ENCODE assay signal across 8 cellular contexts in the genomic region with DNA sequence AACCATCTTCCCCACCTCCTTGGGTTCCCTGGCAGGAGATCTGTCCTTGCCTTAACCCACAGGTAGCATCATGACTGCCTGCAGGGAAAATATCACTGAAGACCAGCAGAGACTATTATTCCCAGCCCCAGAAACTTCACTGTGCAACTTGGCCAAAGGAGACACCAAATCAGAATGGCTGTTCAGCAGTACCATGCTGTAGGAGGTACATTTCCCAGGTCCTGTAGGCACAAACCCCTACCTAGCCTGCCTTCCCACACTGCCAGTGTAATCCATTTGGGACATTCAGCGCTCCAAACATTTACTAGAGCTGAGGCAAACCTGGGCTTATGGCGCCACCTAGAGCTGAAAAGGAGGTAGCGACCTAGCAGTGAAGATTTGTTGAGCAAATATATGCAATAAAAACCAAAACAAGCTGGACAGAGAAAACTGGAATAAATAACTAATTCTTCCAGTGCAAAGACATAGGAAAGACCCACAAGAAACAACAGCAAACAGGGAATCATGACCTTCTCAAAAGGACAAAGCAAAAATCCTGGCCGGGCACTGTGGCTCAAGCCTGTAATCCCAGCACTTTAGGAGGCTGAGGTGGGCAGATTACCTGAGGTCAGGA.
A peak's percentile ranks its signal among the peaks of the same experiment; 100 is the strongest.
DNase-seq lines count a peak whose midpoint lies in the region; ATAC-seq and TF ChIP-seq lines count a peak whose summit lies in the region.

No MANE protein-coding gene starts in this region.

- peak overlapping the region in 3 of 6 donors; percentile 41 to 66 (median 43) for H3K27ac Mint-ChIP-seq in immature natural killer cell

- no peaks in the 10 kb centered on the region for H4K20me1 ChIP-seq in SK-N-SH (ENCODE audit: insufficient read depth)

- POLR2A ChIA-PET in AG04449 (lab: Yijun Ruan, JAX) (no interaction called here), SK-N-SH (lab: Yijun Ruan, JAX) (no interaction called here)

- H3K4me3 ChIP-seq in AG04449 (ENCODE audit: low read depth, low read length): no peak overlapping the region
- peak overlapping the region in 1 of 2 experiments; percentile 49; a peak in 1 of 4 replicates for H3K4me3 ChIP-seq in SK-N-SH (ENCODE audit: low read depth in 2 of 2, low read length in 1 of 2)
- no peak overlapping the region for H3K4me3 ChIP-seq in astrocyte of the spinal cord (ENCODE audit: low read depth, low read length)

- peaks cover 26% of the 10 kb centered on the region for H3K9me3 ChIP-seq in SK-N-SH

- H3K4me2 ChIP-seq in SK-N-SH: no peak overlapping the region

- H3K27ac ChIP-seq in SK-N-SH (ENCODE audit: low read depth in 2 of 2, low read length in 1 of 2): no peak overlapping the region

- no peak for DNase-seq in AG04449 (ENCODE audit: low read depth, low spot score)
- DNase-seq in SK-N-SH: peak; percentile 30
- peak; percentile 62 for DNase-seq in astrocyte of the spinal cord (ENCODE audit: low read depth, low spot score)
- DNase-seq in immature natural killer cell: peak; percentile 10 to 29 (median 25)
- DNase-seq in stimulated activated CD4-positive, alpha-beta T cell treated with anti-CD3 and anti-CD28 coated beads, Interleukin-4, amount 100 ng/mL, for 4 hours: peak; percentile 18 to 22

- peak; percentile 79 for TF ChIP-seq RAD21 in SK-N-SH (IDR thresholded peaks at IDR 0.05; ENCODE audit: low read length)

- H3K4me1 Mint-ChIP-seq in immature natural killer cell: peaks cover 0 to 10% of the 10 kb centered on the region in 2 donors

- H3K4me3 Mint-ChIP-seq in immature natural killer cell: no peak overlapping the region

- peaks cover 36 to 54% (median 41%) of the 10 kb centered on the region in 3 donors for H3K36me3 Mint-ChIP-seq in immature natural killer cell

- TF ChIP-seq EP300 in SK-N-SH (IDR thresholded peaks at IDR 0.05; ENCODE audit: borderline replicate concordance in 1 of 2, low read depth in 1 of 2, low read length in 1 of 2): no peak

- H3K9me2 ChIP-seq in SK-N-SH: no peaks in the 10 kb centered on the region

- no peaks in the 10 kb centered on the region for H3K4me1 ChIP-seq in SK-N-SH (ENCODE audit: control insufficient read depth in 1 of 2, insufficient read depth in 2 of 2, low read depth in 1 of 2, low read length in 1 of 2)

- H3K79me2 ChIP-seq in SK-N-SH (ENCODE audit: insufficient read depth): 0 out of 2 replicates have a peak, but pooled peaks cover 5% of the 10 kb centered on the region

- H3K36me3 ChIP-seq in SK-N-SH (replicated peaks in 1 of 2; ENCODE audit: control insufficient read depth in 1 of 2, insufficient read depth in 2 of 2, low read length in 1 of 2): peaks cover 49 to 86% of the 10 kb centered on the region in 2 experiments

- H3K9ac ChIP-seq in SK-N-SH: no peak overlapping the region

- WGBS in SK-N-SH (ENCODE audit: low lambda C conversion rate): 64% methylated on average over 4 of the region's 4 CpGs

- in situ Hi-C loops in astrocyte of the spinal cord (cut with HindIII; ENCODE audit: low sequenced_read_pairs): no loop called here

- TF ChIP-seq CTCF in AG04449 (IDR thresholded peaks at IDR 0.05; ENCODE audit: insufficient read depth, low read length, missing control alignments): peak; percentile 72
- TF ChIP-seq CTCF in SK-N-SH (IDR thresholded peaks at IDR 0.05): peak; percentile 65
- peak; percentile 84 for TF ChIP-seq CTCF in astrocyte of the spinal cord (IDR thresholded peaks at IDR 0.05; ENCODE audit: low read depth, low read length)

- no peaks in the 10 kb centered on the region for H3K27me3 Mint-ChIP-seq in immature natural killer cell (ENCODE audit: low read depth in 3 of 3)

- CTCF ChIA-PET in AG04449 (lab: Yijun Ruan, JAX) (interaction anchor here (0.7 to 3.8 kb wide), 36 partner anchors 10 to 532 kb away, joined by 3 to 39 read pairs (median 6); a partner anchor contains a TSS), SK-N-SH (lab: Yijun Ruan, JAX) (interaction anchor here (0.6 to 3.6 kb wide), 16 partner anchors 9 to 210 kb away, joined by 3 to 25 read pairs (median 5); a partner anchor contains a TSS)

- H3K9me3 Mint-ChIP-seq in immature natural killer cell: no peaks in the 10 kb centered on the region

- peaks cover 8% of the 10 kb centered on the region for H3F3A ChIP-seq in SK-N-SH (replicated peaks; ENCODE audit: insufficient read depth)

- H2AFZ ChIP-seq in SK-N-SH (ENCODE audit: low read depth): no peak overlapping the region

- H3K27me3 ChIP-seq in SK-N-SH (ENCODE audit: insufficient read depth): no peaks in the 10 kb centered on the region

- ATAC-seq in GM18498 (IDR thresholded peaks at IDR 0.05; ENCODE audit: unreplicated experiment): peak; percentile 65
- peak; percentile 56 for ATAC-seq in HG03571 (IDR thresholded peaks at IDR 0.05; ENCODE audit: unreplicated experiment)
- ATAC-seq in HG03460 (IDR thresholded peaks at IDR 0.05; ENCODE audit: unreplicated experiment): no peak

TF ChIP-seq in SK-N-SH, 30 proteins besides CTCF, POLR2A, EP300 and RAD21:
- no peak for TF ChIP-seq GATA2 (CRISPR knock-in tag; IDR thresholded peaks at IDR 0.05)
- no peak for TF ChIP-seq RFX5 (IDR thresholded peaks at IDR 0.05; ENCODE audit: low read length)
- TF ChIP-seq SMC3 (IDR thresholded peaks at IDR 0.05; ENCODE audit: low read depth, low read length): peak; percentile 50
